8 cellular contexts compared by ENCODE assay signal in the genomic region with DNA sequence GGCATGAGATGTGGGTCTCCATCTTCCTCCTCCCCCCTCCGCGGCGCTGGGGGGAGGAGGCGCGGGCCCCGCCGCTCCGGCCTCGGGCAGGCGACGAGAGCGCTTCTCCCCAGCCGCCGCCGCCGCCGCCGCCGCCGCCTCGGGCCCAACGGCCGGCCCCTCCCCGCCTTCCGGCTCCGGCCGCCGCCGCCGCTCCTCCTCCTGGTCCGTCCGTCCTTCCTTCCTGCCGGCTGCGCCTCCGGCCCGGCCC. TPM values are rescaled to one million over a fixed set of nuclear protein-coding genes. Genes with fewer than 3 reads are reported as not detected.
DNase-seq lines count a peak whose midpoint lies in the region; ATAC-seq and TF ChIP-seq lines count a peak whose summit lies in the region.

No MANE protein-coding gene starts in this region.

- H3K36me3 ChIP-seq in DND-41 (ENCODE audit: insufficient read depth, low read length) (peaks cover 38% of the 10 kb centered on the region), Panc1 (ENCODE audit: control insufficient read depth, insufficient read depth, low read length) (no peaks in the 10 kb centered on the region), liver (ENCODE audit: control insufficient read depth in 4 of 4, insufficient read depth in 3 of 4, low read depth in 1 of 4, low read length in 3 of 4) (no peaks in the 10 kb centered on the region), thyroid gland (no peaks in the 10 kb centered on the region)

- ATAC-seq in DND-41 (ENCODE audit: insufficient read depth, low read depth) (no peak; the same call in 1 of the 3 replicates), GM19328 (IDR thresholded peaks at IDR 0.05; ENCODE audit: unreplicated experiment) (peak; percentile 49), HG03342 (IDR thresholded peaks at IDR 0.05; ENCODE audit: unreplicated experiment) (peak; percentile 42), Panc1 (peak; percentile 71; the same call in 1 of the 2 replicates)
- ATAC-seq in central memory CD8-positive, alpha-beta T cell (replicated peaks; ENCODE audit: extremely low read depth, poor library complexity, severe bottlenecking), result peak; percentile 3

- DNase-seq in DND-41, result no peak
- no peak for DNase-seq in Panc1 (ENCODE audit: low read depth, low spot score)
- no peak for DNase-seq in central memory CD8-positive, alpha-beta T cell (ENCODE audit: low spot score in 2 of 2)
- DNase-seq in thyroid gland, result peak; percentile 72 to 76
- DNase-seq in DMS153 (lab: John Stamatoyannopoulos, UW), result no peak

- peaks cover 40% of the 10 kb centered on the region for H3K4me1 Mint-ChIP-seq in central memory CD8-positive, alpha-beta T cell

- peak; percentile 15 to 61 for TF ChIP-seq POLR2A in thyroid gland (IDR thresholded peaks at IDR 0.05)

- POLR2A ChIA-PET in Panc1 (lab: Charles Lee), result no interaction called here

- H3K9me3 ChIP-seq in DND-41 (ENCODE audit: insufficient read depth, low read length, severe bottlenecking) (no peaks in the 10 kb centered on the region), Panc1 (ENCODE audit: control insufficient read depth, insufficient read depth, low read depth, low read length) (no peaks in the 10 kb centered on the region), liver (ENCODE audit: control insufficient read depth in 4 of 4, low read length in 3 of 4) (no peaks in the 10 kb centered on the region), thyroid gland (no peaks in the 10 kb centered on the region)

- H3K27ac ChIP-seq in DND-41 (ENCODE audit: low read length) (peak overlapping the region; percentile 80), Panc1 (ENCODE audit: low read length) (peak overlapping the region; percentile 60; the same call in 1 of the 2 replicates), liver (ENCODE audit: low read depth in 1 of 2, low read length in 2 of 2) (peak overlapping the region; percentile 79 to 80), thyroid gland (peak overlapping the region; percentile 46 to 87 (median 86))

- under 1% methylated on average over 36 of the region's 36 CpGs for WGBS in liver
- no CpG with 5 or more reads among the region's 36 CpGs for WGBS in thyroid gland, 2 donors

- H2AFZ ChIP-seq in DND-41 (ENCODE audit: low read depth, low read length), result peak overlapping the region; percentile 77

- H3K4me1 ChIP-seq in DND-41 (ENCODE audit: insufficient read depth, low read length) (peaks cover 53% of the 10 kb centered on the region), Panc1 (ENCODE audit: control insufficient read depth, insufficient read depth, low read length) (peaks cover 41% of the 10 kb centered on the region), liver (ENCODE audit: control insufficient read depth in 4 of 4, insufficient read depth in 4 of 4, low read length in 3 of 4) (peaks cover 7 to 49% (median 35%) of the 10 kb centered on the region in 4 donors), thyroid gland (peaks cover 42 to 45% of the 10 kb centered on the region in 2 donors)

- H3K4me3 ChIP-seq in DND-41 (ENCODE audit: low read depth in 1 of 2, low read length in 2 of 2) (peak overlapping the region; percentile 32 to 79), Panc1 (ENCODE audit: low read depth in 2 of 2, low read length in 2 of 2) (peak overlapping the region; percentile 50 to 57), liver (ENCODE audit: low read depth in 1 of 3, low read length in 3 of 3) (peak overlapping the region; percentile 60 to 96 (median 68)), thyroid gland (replicated peaks in 1 of 3) (peak overlapping the region; percentile 53 to 79 (median 62))

- TF ChIP-seq CTCF in DND-41 (IDR thresholded peaks at IDR 0.05; ENCODE audit: borderline replicate concordance, extremely low read depth, low read length, poor library complexity, severe bottlenecking) (no peak), Panc1 (IDR thresholded peaks at IDR 0.05) (no peak), liver (IDR thresholded peaks at IDR 0.05; ENCODE audit: low read depth, low read length, missing input control) (no peak), thyroid gland (IDR thresholded peaks at IDR 0.05) (no peak)

- in situ Hi-C loops in Panc1 (cut with HindIII; ENCODE audit: low pct_unique_long_range_greater_than_20kb, low sequenced_read_pairs), result no loop called here

- CTCF ChIA-PET in Panc1 (lab: Charles Lee), result interaction anchor here (0.6 kb wide), 1 partner anchor 501 kb away, joined by 3 read pairs; no protein-coding TSS in a partner anchor

- TF ChIP-seq RAD21 in liver (IDR thresholded peaks at IDR 0.05), result no peak

- no peaks in the 10 kb centered on the region for H3K9me3 Mint-ChIP-seq in central memory CD8-positive, alpha-beta T cell

- H3K36me3 Mint-ChIP-seq in central memory CD8-positive, alpha-beta T cell (ENCODE audit: insufficient read depth), result peaks cover 33% of the 10 kb centered on the region

- peaks cover 46% of the 10 kb centered on the region for H3K79me2 ChIP-seq in DND-41 (ENCODE audit: insufficient read depth, low read length)

- intact Hi-C loops in Panc1 (cut with micrococcal nuclease; ENCODE audit: unreplicated experiment), result no loop called here
- intact Hi-C loops in thyroid gland (cut with DNase I), result no loop called here

- H3K27me3 ChIP-seq in DND-41 (ENCODE audit: insufficient read depth, low read length, poor library complexity) (no peaks in the 10 kb centered on the region), Panc1 (ENCODE audit: control insufficient read depth, insufficient read depth, low read length) (no peaks in the 10 kb centered on the region), liver (ENCODE audit: control insufficient read depth in 4 of 4, insufficient read depth in 4 of 4, low read length in 3 of 4) (no peaks in the 10 kb centered on the region), thyroid gland (no peaks in the 10 kb centered on the region)

- BruUV-seq in Panc1 (replicated peaks; lab: Mats Ljungman, UMichigan), result no TSS peak

- no peak overlapping the region for H3K27ac Mint-ChIP-seq in central memory CD8-positive, alpha-beta T cell (ENCODE audit: low read depth)

- H3K27me3 Mint-ChIP-seq in central memory CD8-positive, alpha-beta T cell, result no peaks in the 10 kb centered on the region

- H4K20me1 ChIP-seq in DND-41 (ENCODE audit: insufficient read depth, low read length), result peaks cover 39% of the 10 kb centered on the region

- peak overlapping the region; percentile 98 for H3K4me2 ChIP-seq in DND-41 (ENCODE audit: insufficient read depth, low read length)

- peak overlapping the region; percentile 82 for H3K9ac ChIP-seq in DND-41 (ENCODE audit: low read depth, low read length)
- H3K9ac ChIP-seq in liver (ENCODE audit: low read depth in 1 of 2, low read length in 2 of 2), result peak overlapping the region in 1 of 2 donors; percentile 48

- H3K4me3 Mint-ChIP-seq in central memory CD8-positive, alpha-beta T cell, result peak overlapping the region; percentile 92

TF ChIP-seq in liver, 16 proteins besides CTCF, POLR2A, EP300 and RAD21:
- TF ChIP-seq, protein P1, sequence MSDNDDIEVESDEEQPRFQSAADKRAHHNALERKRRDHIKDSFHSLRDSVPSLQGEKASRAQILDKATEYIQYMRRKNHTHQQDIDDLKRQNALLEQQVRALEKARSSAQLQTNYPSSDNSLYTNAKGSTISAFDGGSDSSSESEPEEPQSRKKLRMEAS (IDR thresholded peaks at IDR 0.05), result no peak
- TF ChIP-seq GABPA (IDR thresholded peaks at IDR 0.05 in 1 of 2, conservative IDR thresholded peaks at IDR 0.05 in 1 of 2), result peak in 1 of 2 donors; percentile 54
TF ChIP-seq in liver: peak in this region for 1.

RNA-seq across cellular contexts. Expression of a gene that starts 0.4 kb away (rescaled TPM):
- 15.1 TPM for total RNA-seq in Panc1 (2021; ENCODE audit: unreplicated experiment)
- polyA plus RNA-seq in Panc1 (2012; ENCODE audit: insufficient read length), result 17.2 TPM
- total RNA-seq in liver, result 1 to 10 TPM; 5.1 to 7.5 TPM
- polyA plus RNA-seq in liver, result 1 to 10 TPM in 1 of 2 donors, under 1 TPM in 1; 0.67 to 4.8 TPM
- total RNA-seq in thyroid gland, result 10 to 100 TPM; 14.5 to 30.9 (median 21.4) TPM

RNA-seq across cellular contexts. Expression of a gene that starts 35.1 kb away (rescaled TPM):
- total RNA-seq in Panc1 (2021; ENCODE audit: unreplicated experiment), result 36.9 TPM
- 34.8 TPM for polyA plus RNA-seq in Panc1 (2012; ENCODE audit: insufficient read length)
- total RNA-seq in liver, result 1 to 10 TPM in 1 of 2 donors, under 1 TPM in 1; 0.59 to 2.4 TPM
- polyA plus RNA-seq in liver, result 1 to 10 TPM in 1 of 2 donors, under 1 TPM in 1; 0.92 to 1.0 TPM
- total RNA-seq in thyroid gland, result 1 to 10 TPM in 1 of 4 donors, under 1 TPM in 3; 0.78 to 4.3 (median 0.95) TPM

Comparison
In these comparisons a context has a peak if more than half of its experiments do, and no peak if none do; other contexts are left out.
1. DNase-seq: peak in thyroid gland (2 of 2); none in DND-41 (single experiment), Panc1 (single experiment), central memory CD8-positive, alpha-beta T cell (0 of 2) and DMS153 (single experiment).
2. Peak in every context shown above with its lines, with median percentiles within 50 percentile points of each other: H3K27ac ChIP-seq and H3K4me3 ChIP-seq.